ENCODE assay signal across 20 cellular contexts in genomic region chr6:11097476-11097875, GRCh38. TPM values are rescaled to one million over a fixed set of nuclear protein-coding genes. Genes with fewer than 3 reads are reported as not detected.
"Had no signal": no experiment of that assay in that cellular context is flagged by ENCODE, and none has a peak within 500 bp of the region (broad histone marks: within the 10 kb centered on the region; RNA-seq: fewer than 3 reads in every experiment).

No MANE protein-coding gene starts in this region.

- H3K9me3 Mint-ChIP-seq: activated naive CD4-positive, alpha-beta T cell treated with anti-CD3 and anti-CD28 coated beads, Interleukin-2, amount 10 ng/mL, durations not matched to agents 7 days and 5 days; natural killer cell treated with Interleukin-12 subunit alpha and Interleukin-12 subunit beta and Interleukin-15 and Interleukin-18, amount 100 ng/mL, for 72 hours had no signal

- H3K27me3 Mint-ChIP-seq: activated CD4-positive, alpha-beta memory T cell treated with anti-CD3 and anti-CD28 coated beads, Interleukin-2, amount 10 ng/mL, durations not matched to agents 7 days and 5 days; activated CD4-positive, alpha-beta T cell treated with anti-CD3 and anti-CD28 coated beads, Interleukin-2, amount 10 ng/mL, durations not matched to agents 24 days and 14 days; activated naive CD4-positive, alpha-beta T cell treated with anti-CD3 and anti-CD28 coated beads, Interleukin-2, amount 10 ng/mL, durations not matched to agents 7 days and 5 days; natural killer cell treated with Interleukin-12 subunit alpha and Interleukin-12 subunit beta and Interleukin-15 and Interleukin-18, amount 100 ng/mL, for 72 hours; progenitor cell of endocrine pancreas; stimulated activated naive B cell treated with anti-CD40 and anti-IgM and Interleukin-4, amounts not matched to agents 10 μg/mL and 1 μg/mL and 100 μg/mL, for 72 hours had no signal

- H3K4me3 Mint-ChIP-seq: activated CD4-positive, alpha-beta memory T cell treated with anti-CD3 and anti-CD28 coated beads, Interleukin-2, amount 10 ng/mL, durations not matched to agents 7 days and 5 days; activated CD4-positive, alpha-beta T cell treated with anti-CD3 and anti-CD28 coated beads, Interleukin-2, amount 10 ng/mL, durations not matched to agents 24 days and 14 days; activated naive CD4-positive, alpha-beta T cell treated with anti-CD3 and anti-CD28 coated beads, Interleukin-2, amount 10 ng/mL, durations not matched to agents 7 days and 5 days; natural killer cell treated with Interleukin-12 subunit alpha and Interleukin-12 subunit beta and Interleukin-15 and Interleukin-18, amount 100 ng/mL, for 72 hours; stimulated activated naive B cell treated with anti-CD40 and anti-IgM and Interleukin-4, amounts not matched to agents 10 μg/mL and 1 μg/mL and 100 μg/mL, for 72 hours had no signal

- H3K27ac ChIP-seq: coronary artery, esophagus squamous epithelium, gastroesophageal sphincter, testis, upper lobe of left lung had no signal

- H3K4me3 ChIP-seq: coronary artery, esophagus squamous epithelium, gastroesophageal sphincter, testis, upper lobe of left lung had no signal

- H3K27ac Mint-ChIP-seq: activated CD4-positive, alpha-beta memory T cell treated with anti-CD3 and anti-CD28 coated beads, Interleukin-2, amount 10 ng/mL, durations not matched to agents 7 days and 5 days; activated CD4-positive, alpha-beta T cell treated with anti-CD3 and anti-CD28 coated beads, Interleukin-2, amount 10 ng/mL, durations not matched to agents 24 days and 14 days; activated naive CD4-positive, alpha-beta T cell treated with anti-CD3 and anti-CD28 coated beads, Interleukin-2, amount 10 ng/mL, durations not matched to agents 7 days and 5 days; natural killer cell treated with Interleukin-12 subunit alpha and Interleukin-12 subunit beta and Interleukin-15 and Interleukin-18, amount 100 ng/mL, for 72 hours; progenitor cell of endocrine pancreas; stimulated activated naive B cell treated with anti-CD40 and anti-IgM and Interleukin-4, amounts not matched to agents 10 μg/mL and 1 μg/mL and 100 μg/mL, for 72 hours had no signal

- H3K9me3 ChIP-seq: esophagus squamous epithelium, gastroesophageal sphincter, testis, upper lobe of left lung had no signal

- H3K27me3 ChIP-seq: esophagus squamous epithelium, gastroesophageal sphincter, testis, upper lobe of left lung had no signal

- H3K36me3 ChIP-seq: upper lobe of left lung had no signal

- DNase-seq: activated CD4-positive, alpha-beta memory T cell treated with anti-CD3 and anti-CD28 coated beads, Interleukin-2, amount 10 ng/mL, durations not matched to agents 7 days and 5 days; activated CD4-positive, alpha-beta T cell treated with anti-CD3 and anti-CD28 coated beads, Interleukin-2, amount 10 ng/mL, durations not matched to agents 24 days and 14 days; activated effector memory CD4-positive, alpha-beta T cell treated with anti-CD3 and anti-CD28 coated beads, Interleukin-2, amount 50 U/mL, for 16 hours; activated naive CD4-positive, alpha-beta T cell treated with anti-CD3 and anti-CD28 coated beads, Interleukin-2, amount 10 ng/mL, durations not matched to agents 7 days and 5 days; cerebellar nuclear complex; esophagus squamous epithelium; head of caudate nucleus; islet precursor cell; left cardiac atrium; retina; stimulated activated CD4-positive, alpha-beta T cell treated with anti-CD3 and anti-CD28 coated beads, Interleukin-2, amount 100 ng/mL, for 48 hours; stimulated activated CD8-positive, alpha-beta memory T cell treated with anti-CD3 and anti-CD28 coated beads, Interleukin-4, amount 100 ng/mL, for 48 hours; stimulated activated naive B cell treated with anti-CD40 and anti-IgM and Interleukin-4, amounts not matched to agents 10 μg/mL and 1 μg/mL and 100 μg/mL, for 72 hours; testis; upper lobe of left lung had no signal

RNA-seq across cellular contexts. Expression of gene ERVFRD-1, which starts 14.0 kb away (rescaled TPM):
- total RNA-seq: activated CD4-positive, alpha-beta memory T cell treated with anti-CD3 and anti-CD28 coated beads, Interleukin-2, amount 10 ng/mL, durations not matched to agents 7 days and 5 days; activated CD4-positive, alpha-beta T cell treated with anti-CD3 and anti-CD28 coated beads, Interleukin-2, amount 10 ng/mL, durations not matched to agents 24 days and 14 days; natural killer cell treated with Interleukin-12 subunit alpha and Interleukin-12 subunit beta and Interleukin-15 and Interleukin-18, amount 100 ng/mL, for 72 hours; osteocyte; progenitor cell of endocrine pancreas; testis had no signal

RNA-seq across cellular contexts. Expression of gene ELOVL2, which starts 53.4 kb away (rescaled TPM):
- total RNA-seq: activated CD4-positive, alpha-beta memory T cell treated with anti-CD3 and anti-CD28 coated beads, Interleukin-2, amount 10 ng/mL, durations not matched to agents 7 days and 5 days; activated CD4-positive, alpha-beta T cell treated with anti-CD3 and anti-CD28 coated beads, Interleukin-2, amount 10 ng/mL, durations not matched to agents 24 days and 14 days; natural killer cell treated with Interleukin-12 subunit alpha and Interleukin-12 subunit beta and Interleukin-15 and Interleukin-18, amount 100 ng/mL, for 72 hours had no signal
